In the genomic region with DNA sequence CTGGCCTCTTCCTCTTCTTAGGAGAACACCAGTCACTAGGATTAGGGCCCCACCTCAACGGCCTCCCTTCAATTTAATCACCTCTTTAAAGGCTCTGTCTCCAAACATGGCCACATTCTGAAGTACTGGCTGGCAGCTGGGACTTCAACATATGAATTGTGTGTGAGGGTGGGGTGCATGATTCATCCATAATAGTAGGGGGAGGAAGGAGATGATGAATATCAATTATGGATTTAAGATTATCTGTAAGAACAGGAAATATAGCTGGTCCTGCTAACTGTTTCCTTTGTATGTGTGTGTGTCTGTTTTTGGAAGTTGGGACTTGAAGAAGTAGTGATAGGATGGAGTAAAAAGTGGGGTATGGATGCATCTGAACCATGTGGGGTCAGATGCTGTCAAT, we compare ENCODE assay signal across 21 cellular contexts.
"Had no signal": no experiment of that assay in that cellular context is flagged by ENCODE, and none has a peak within 500 bp of the region (broad histone marks: within the 10 kb centered on the region; RNA-seq: fewer than 3 reads in every experiment).

No MANE protein-coding gene starts in this region.

- H3K27me3 ChIP-seq: right lobe of liver, thyroid gland, vagina had no signal

- H3K4me3 ChIP-seq: coronary artery, lung, right lobe of liver, thyroid gland, vagina had no signal

- H3K4me1 ChIP-seq: parathyroid adenoma, right lobe of liver, vagina had no signal

- ATAC-seq: effector memory CD8-positive, alpha-beta T cell; left ventricle myocardium superior; natural killer cell; right lobe of liver; stimulated activated naive CD8-positive, alpha-beta T cell treated with anti-CD3 and anti-CD28 coated beads, Interleukin-15, amount 100 ng/mL, for 72 hours had no signal

- H3K27me3 Mint-ChIP-seq: effector memory CD8-positive, alpha-beta T cell; progenitor cell of endocrine pancreas; stimulated activated naive CD8-positive, alpha-beta T cell treated with anti-CD3 and anti-CD28 coated beads, Interleukin-15, amount 100 ng/mL, for 72 hours had no signal

- H3K27ac Mint-ChIP-seq: effector memory CD8-positive, alpha-beta T cell; memory B cell; natural killer cell; progenitor cell of endocrine pancreas had no signal

- H3K27ac ChIP-seq: coronary artery, parathyroid adenoma, right lobe of liver, thyroid gland, vagina had no signal

- H3K36me3 Mint-ChIP-seq: memory B cell, natural killer cell had no signal

- H3K9ac ChIP-seq: parathyroid adenoma had no signal

- H3K9me3 Mint-ChIP-seq: effector memory CD8-positive, alpha-beta T cell; memory B cell; natural killer cell; neural crest cell; stimulated activated naive CD8-positive, alpha-beta T cell treated with anti-CD3 and anti-CD28 coated beads, Interleukin-15, amount 100 ng/mL, for 72 hours had no signal

- H3K4me1 Mint-ChIP-seq: memory B cell, natural killer cell, neural crest cell had no signal

- H3K9me3 ChIP-seq: right lobe of liver, thyroid gland, vagina had no signal

- H2AFZ ChIP-seq: parathyroid adenoma had no signal

- H3K4me3 Mint-ChIP-seq: effector memory CD8-positive, alpha-beta T cell; memory B cell; natural killer cell; neural crest cell; stimulated activated naive CD8-positive, alpha-beta T cell treated with anti-CD3 and anti-CD28 coated beads, Interleukin-15, amount 100 ng/mL, for 72 hours had no signal

- DNase-seq: effector memory CD8-positive, alpha-beta T cell; head of caudate nucleus; left ventricle myocardium superior; natural killer cell; right lobe of liver; small intestine; stimulated activated CD4-positive, alpha-beta T cell treated with anti-CD3 and anti-CD28 coated beads, Interleukin-12 subunit alpha, Interleukin-12 subunit beta, amount 100 ng/mL, for 4 hours; stimulated activated CD4-positive, alpha-beta T cell treated with anti-CD3 and anti-CD28 coated beads, Interleukin-1b, Interleukin-23, amount 100 ng/mL, for 48 hours; stimulated activated CD4-positive, alpha-beta T cell treated with anti-CD3 and anti-CD28 coated beads, Interleukin-4, amount 100 ng/mL, for 1 hour; stimulated activated CD8-positive, alpha-beta memory T cell treated with anti-CD3 and anti-CD28 coated beads, Interleukin-4, amount 100 ng/mL, for 48 hours; stimulated activated naive CD4-positive, alpha-beta T cell; stimulated activated naive CD8-positive, alpha-beta T cell treated with anti-CD3 and anti-CD28 coated beads, Interleukin-15, amount 100 ng/mL, for 72 hours; thyroid gland; trophoblast cell had no signal

- H3K36me3 ChIP-seq: right lobe of liver, thyroid gland, vagina had no signal
